ENCODE assay signal across 22 cellular contexts in genomic region chr13:27587083-27587482, GRCh38. TPM values are rescaled to one million over a fixed set of nuclear protein-coding genes. Genes with fewer than 3 reads are reported as not detected.
A peak's percentile ranks its signal among the peaks of the same experiment; 100 is the strongest.
DNase-seq lines count a peak whose midpoint lies in the region; ATAC-seq and TF ChIP-seq lines count a peak whose summit lies in the region.
"Had no signal": no experiment of that assay in that cellular context is flagged by ENCODE, and none has a peak within 500 bp of the region (broad histone marks: within the 10 kb centered on the region; RNA-seq: fewer than 3 reads in every experiment).

No MANE protein-coding gene starts in this region.

- H3K4me1 ChIP-seq in BLaER1, result peaks cover 34% of the 10 kb centered on the region
- peaks cover 9% of the 10 kb centered on the region for H3K4me1 ChIP-seq in CD4-positive, CD25-positive, alpha-beta regulatory T cell (ENCODE audit: control insufficient read depth, insufficient read depth, low read length, poor library complexity, severe bottlenecking)
- peaks cover 41% of the 10 kb centered on the region for H3K4me1 ChIP-seq in Loucy (ENCODE audit: insufficient read depth, low read length, poor library complexity, severe bottlenecking)
- H3K4me1 ChIP-seq in hepatocyte (ENCODE audit: insufficient read depth), result peaks cover 10% of the 10 kb centered on the region

- no peaks in the 10 kb centered on the region for H3K9me2 ChIP-seq in Loucy (replicated peaks; ENCODE audit: low read depth, low read length)
- no peaks in the 10 kb centered on the region for H3K9me2 ChIP-seq in hepatocyte (replicated peaks; ENCODE audit: insufficient read depth)

- H3K4me2 ChIP-seq in BLaER1 (peak overlapping the region; percentile 58), Loucy (ENCODE audit: low read depth, low read length, poor library complexity, severe bottlenecking) (peak overlapping the region; percentile 56), hepatocyte (no peak overlapping the region)
- H3K4me2 ChIP-seq: KMS-11, PC-9 had no signal

- TF ChIP-seq CTCF in Loucy (conservative IDR thresholded peaks at IDR 0.05; ENCODE audit: low read length), result no peak
- no peak for TF ChIP-seq CTCF in osteocyte (IDR thresholded peaks at IDR 0.05)
- TF ChIP-seq CTCF in hepatocyte (IDR thresholded peaks at IDR 0.05; ENCODE audit: poor library complexity), result no peak

- 92% methylated on average over 3 of the region's 3 CpGs for WGBS in hepatocyte (ENCODE audit: low lambda C conversion rate, missing lambda C conversion rate)

- H3K9ac ChIP-seq in BLaER1 (no peak overlapping the region), Loucy (ENCODE audit: low read depth, low read length, poor library complexity, severe bottlenecking) (peak overlapping the region; percentile 29)
- H3K9ac ChIP-seq: KMS-11 had no signal

- H4K20me1 ChIP-seq in BLaER1, result peaks cover 44% of the 10 kb centered on the region
- peaks cover 14% of the 10 kb centered on the region for H4K20me1 ChIP-seq in Loucy (ENCODE audit: insufficient read depth, low read length, poor library complexity, severe bottlenecking)
- peaks cover 23% of the 10 kb centered on the region for H4K20me1 ChIP-seq in hepatocyte (ENCODE audit: insufficient read depth, poor library complexity, severe bottlenecking)

- H3K4me3 ChIP-seq in BLaER1 (no peak overlapping the region), Loucy (ENCODE audit: low read length, poor library complexity, severe bottlenecking) (peak overlapping the region; percentile 35), hepatocyte (no peak overlapping the region)
- H3K4me3 ChIP-seq in CD4-positive, CD25-positive, alpha-beta regulatory T cell (ENCODE audit: low read depth, low read length), result no peak overlapping the region
- H3K4me3 ChIP-seq: HAP-1, PC-9, SJSA1 had no signal

- H3K4me3 Mint-ChIP-seq in CD4-positive, CD25-positive, alpha-beta regulatory T cell, result no peak overlapping the region
- no peak overlapping the region for H3K4me3 Mint-ChIP-seq in osteocyte (ENCODE audit: unreplicated experiment)
- H3K4me3 Mint-ChIP-seq: B cell, HFFc6 had no signal

- peaks cover 15 to 37% (median 31%) of the 10 kb centered on the region in 4 donors for H3K4me1 Mint-ChIP-seq in CD4-positive, CD25-positive, alpha-beta regulatory T cell
- peaks cover 32% of the 10 kb centered on the region for H3K4me1 Mint-ChIP-seq in osteocyte (ENCODE audit: unreplicated experiment)

- H3K36me3 ChIP-seq in BLaER1, result no peaks in the 10 kb centered on the region
- no peaks in the 10 kb centered on the region for H3K36me3 ChIP-seq in CD4-positive, CD25-positive, alpha-beta regulatory T cell (ENCODE audit: control insufficient read depth, insufficient read depth, low read length)
- no peaks in the 10 kb centered on the region for H3K36me3 ChIP-seq in Loucy (ENCODE audit: insufficient read depth, low read length)
- no peaks in the 10 kb centered on the region for H3K36me3 ChIP-seq in hepatocyte (replicated peaks; ENCODE audit: insufficient read depth, low read depth)
- H3K36me3 ChIP-seq: HAP-1, SJSA1 had no signal

- peak overlapping the region in 2 of 3 donors; percentile 78 to 86 for H3K27ac Mint-ChIP-seq in CD4-positive, CD25-positive, alpha-beta regulatory T cell
- peak overlapping the region; percentile 43 for H3K27ac Mint-ChIP-seq in osteocyte (ENCODE audit: unreplicated experiment)
- H3K27ac Mint-ChIP-seq: B cell, HFFc6 had no signal

- H3K79me2 ChIP-seq in Loucy (ENCODE audit: insufficient read depth, low read length) (peaks cover 78% of the 10 kb centered on the region), hepatocyte (peaks cover 87% of the 10 kb centered on the region)

- H3K36me3 Mint-ChIP-seq in CD4-positive, CD25-positive, alpha-beta regulatory T cell, result peaks cover 4% of the 10 kb centered on the region
- no peaks in the 10 kb centered on the region for H3K36me3 Mint-ChIP-seq in osteocyte (ENCODE audit: unreplicated experiment)

- H3K27ac ChIP-seq in BLaER1 (peak overlapping the region; percentile 23; the same call in 1 of the 2 replicates), hepatocyte (no peak overlapping the region)
- no peak overlapping the region for H3K27ac ChIP-seq in CD4-positive, CD25-positive, alpha-beta regulatory T cell (ENCODE audit: insufficient read depth, low read length, poor library complexity, severe bottlenecking)
- H3K27ac ChIP-seq: KMS-11, PC-9, SJSA1 had no signal

- no peak for ATAC-seq in CD4-positive, CD25-positive, alpha-beta regulatory T cell (ENCODE audit: low read depth in 2 of 2)
- ATAC-seq: Right ventricle myocardium inferior had no signal

- no peak overlapping the region for H2AFZ ChIP-seq in Loucy (ENCODE audit: low read length)
- no peak overlapping the region for H2AFZ ChIP-seq in hepatocyte
- H2AFZ ChIP-seq: PC-9 had no signal

- H3K27me3 ChIP-seq in BLaER1, result no peaks in the 10 kb centered on the region
- H3K27me3 ChIP-seq in CD4-positive, CD25-positive, alpha-beta regulatory T cell (ENCODE audit: control insufficient read depth, insufficient read depth, low read length), result no peaks in the 10 kb centered on the region
- H3K27me3 ChIP-seq in Loucy (ENCODE audit: insufficient read depth, low read length, poor library complexity, severe bottlenecking), result no peaks in the 10 kb centered on the region
- no peaks in the 10 kb centered on the region for H3K27me3 ChIP-seq in hepatocyte
- H3K27me3 ChIP-seq: SJSA1 had no signal

- no peaks in the 10 kb centered on the region for H3K27me3 Mint-ChIP-seq in CD4-positive, CD25-positive, alpha-beta regulatory T cell
- no peaks in the 10 kb centered on the region for H3K27me3 Mint-ChIP-seq in osteocyte (ENCODE audit: unreplicated experiment)
- H3K27me3 Mint-ChIP-seq: B cell had no signal

- H3K9me3 ChIP-seq in BLaER1, result peaks cover 10% of the 10 kb centered on the region
- H3K9me3 ChIP-seq in CD4-positive, CD25-positive, alpha-beta regulatory T cell (ENCODE audit: control insufficient read depth in 2 of 2, low read length in 2 of 2), result no peaks in the 10 kb centered on the region
- no peaks in the 10 kb centered on the region for H3K9me3 ChIP-seq in Loucy (ENCODE audit: insufficient read depth, low read depth, low read length)
- H3K9me3 ChIP-seq in hepatocyte (ENCODE audit: low read depth), result no peaks in the 10 kb centered on the region
- H3K9me3 ChIP-seq: HAP-1, SJSA1 had no signal

- peaks cover 3% of the 10 kb centered on the region; the same call in 1 of the 2 replicates for H3F3A ChIP-seq in Loucy (ENCODE audit: low read depth)

- no peaks in the 10 kb centered on the region for H3K9me3 Mint-ChIP-seq in CD4-positive, CD25-positive, alpha-beta regulatory T cell
- H3K9me3 Mint-ChIP-seq in osteocyte (ENCODE audit: unreplicated experiment), result peaks cover 8% of the 10 kb centered on the region
- H3K9me3 Mint-ChIP-seq: HFFc6 had no signal

- no peak for DNase-seq in CD4-positive, CD25-positive, alpha-beta regulatory T cell
- DNase-seq in osteocyte (ENCODE audit: extremely low spot score, unreplicated experiment) (no peak), NCI-H187 (lab: John Stamatoyannopoulos, UW) (no peak), hepatocyte (ENCODE audit: low spot score) (no peak)
- DNase-seq in activated effector memory CD4-positive, alpha-beta T cell treated with Interleukin-2 at 50 U/mL for 16 hours, result no peak
- DNase-seq: GOT3, HFFc6, IMR-90, NCI-H1048, NCI-H1417, NCI-H1694, NCI-H2081, NCI-H2227 treated with DMSO at 0.1 percent for 48 hours, NCI-H526 treated with DMSO at 0.1 percent for 48 hours, PC-9 had no signal

RNA-seq across cellular contexts. Expression of gene LNX2, which starts 33.2 kb away (rescaled TPM):
- 6.5 TPM for total RNA-seq in CD4-positive, CD25-positive, alpha-beta regulatory T cell
- 1 to 10 TPM; 3.7 to 5.0 (median 4.8) TPM for polyA plus RNA-seq in CD4-positive, CD25-positive, alpha-beta regulatory T cell
- 7.2 and 8.4 TPM in 2 replicates for total RNA-seq in osteocyte
- total RNA-seq in hepatocyte, result 28.5 and 28.8 TPM in 2 replicates
- polyA plus RNA-seq in hepatocyte, result 8.7 and 8.8 TPM in 2 replicates

RNA-seq across cellular contexts. Expression of gene POLR1D, which starts 34.6 kb away (rescaled TPM):
- total RNA-seq in CD4-positive, CD25-positive, alpha-beta regulatory T cell, result 150 TPM
- 100 to 1,000 TPM; 184 to 239 (median 211) TPM for polyA plus RNA-seq in CD4-positive, CD25-positive, alpha-beta regulatory T cell
- total RNA-seq in osteocyte (96.4 and 101 TPM in 2 replicates), hepatocyte (102 and 106 TPM in 2 replicates)
- polyA plus RNA-seq in hepatocyte, result 98.4 and 116 TPM in 2 replicates
